In the genomic region with DNA sequence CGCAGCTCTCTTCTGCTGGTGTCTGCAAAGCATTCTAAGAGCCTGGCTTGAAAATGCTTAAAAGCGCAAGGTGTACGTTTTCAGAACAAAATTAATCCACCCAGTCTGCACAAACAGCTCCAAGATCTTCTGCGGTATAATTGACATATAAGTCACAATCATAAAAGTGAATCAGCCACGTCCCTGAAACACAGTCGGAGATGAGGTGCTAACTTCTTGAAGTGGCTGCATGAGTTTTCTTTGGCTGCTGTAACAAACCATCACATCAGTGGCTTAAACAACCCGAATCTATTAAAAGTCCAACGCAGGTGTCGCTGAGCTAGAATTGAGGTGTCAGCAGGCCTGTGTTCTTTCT, we compare ENCODE assay signal across 14 cellular contexts. TPM values are rescaled to one million over a fixed set of nuclear protein-coding genes. Genes with fewer than 3 reads are reported as not detected.
DNase-seq lines count a peak whose midpoint lies in the region; ATAC-seq and TF ChIP-seq lines count a peak whose summit lies in the region.
"Had no signal": no experiment of that assay in that cellular context is flagged by ENCODE, and none has a peak within 500 bp of the region (broad histone marks: within the 10 kb centered on the region; RNA-seq: fewer than 3 reads in every experiment).

No MANE protein-coding gene starts in this region.

- no peak for TF ChIP-seq POLR2A in stomach (IDR thresholded peaks at IDR 0.05)

- peak; percentile 67 to 77 for ATAC-seq in activated T-cell treated with anti-CD3 and anti-CD28 coated beads, Interleukin-2, amount 50 U/mL, for 72 hours (replicated peaks in 1 of 2)
- peak; percentile 24; the same call in 1 of the 2 replicates for ATAC-seq in Panc1
- no peak for ATAC-seq in central memory CD8-positive, alpha-beta T cell (replicated peaks; ENCODE audit: extremely low read depth, poor library complexity, severe bottlenecking)
- no peak for ATAC-seq in lower lobe of right lung
- no peak for ATAC-seq in Right ventricle myocardium inferior

- peak overlapping the region; percentile 82 to 83 for H3K4me3 Mint-ChIP-seq in activated T-cell treated with anti-CD3 and anti-CD28 coated beads, Interleukin-2, amount 50 U/mL, for 72 hours
- peak overlapping the region; percentile 69 for H3K4me3 Mint-ChIP-seq in central memory CD8-positive, alpha-beta T cell

- H3K27me3 Mint-ChIP-seq in activated T-cell treated with anti-CD3 and anti-CD28 coated beads, Interleukin-2, amount 50 U/mL, for 72 hours (ENCODE audit: low read depth): no peaks in the 10 kb centered on the region
- no peaks in the 10 kb centered on the region for H3K27me3 Mint-ChIP-seq in central memory CD8-positive, alpha-beta T cell

- no peaks in the 10 kb centered on the region for H3K27me3 ChIP-seq in Panc1 (ENCODE audit: control insufficient read depth, insufficient read depth, low read length)
- H3K27me3 ChIP-seq in stomach: no peaks in the 10 kb centered on the region
- no peaks in the 10 kb centered on the region for H3K27me3 ChIP-seq in lower lobe of right lung (ENCODE audit: low read depth)
- H3K27me3 ChIP-seq: adrenal gland had no signal

- in situ Hi-C loops in Panc1 (cut with HindIII; ENCODE audit: low pct_unique_long_range_greater_than_20kb, low sequenced_read_pairs): no loop called here

- H3K36me3 Mint-ChIP-seq in activated T-cell treated with anti-CD3 and anti-CD28 coated beads, Interleukin-2, amount 50 U/mL, for 72 hours (ENCODE audit: insufficient read depth in 2 of 2): no peaks in the 10 kb centered on the region
- H3K36me3 Mint-ChIP-seq in central memory CD8-positive, alpha-beta T cell (ENCODE audit: insufficient read depth): peaks cover 4% of the 10 kb centered on the region

- peak overlapping the region; percentile 23 to 60; a peak in 3 of 4 replicates for H3K4me3 ChIP-seq in Panc1 (ENCODE audit: low read depth in 2 of 2, low read length in 2 of 2)
- no peak overlapping the region for H3K4me3 ChIP-seq in stomach
- H3K4me3 ChIP-seq in lower lobe of right lung: no peak overlapping the region
- H3K4me3 ChIP-seq: adrenal gland, prostate gland had no signal

- H3K4me1 ChIP-seq in Panc1 (ENCODE audit: control insufficient read depth, insufficient read depth, low read length) (peaks cover 20% of the 10 kb centered on the region), stomach (peaks cover 0 to 15% (median 9%) of the 10 kb centered on the region in 4 donors), lower lobe of right lung (peaks cover 6% of the 10 kb centered on the region)
- H3K4me1 ChIP-seq: adrenal gland had no signal

- DNase-seq in activated T-cell treated with anti-CD3 and anti-CD28 coated beads, Interleukin-2, amount 50 U/mL, for 72 hours: no peak
- no peak for DNase-seq in activated T-cell treated with anti-CD3 and anti-CD28 coated beads, Interleukin-2, amount 50 U/mL, for 48 hours
- DNase-seq in Panc1 (ENCODE audit: low read depth, low spot score) (no peak), stomach (no peak), lower lobe of right lung (no peak), NCI-H524 (lab: John Stamatoyannopoulos, UW) (no peak), Right ventricle myocardium inferior (ENCODE audit: missing footprints) (no peak)
- DNase-seq in central memory CD8-positive, alpha-beta T cell (ENCODE audit: low spot score in 2 of 2): no peak
- DNase-seq: caudate nucleus; hippocampal formation; NCI-H2171 treated with DMSO at 0.1 percent for 48 hours; NK-92 treated with Interleukin-12 subunit alpha and Interleukin-12 subunit beta, amount 100 ng/mL, for 24 hours had no signal

- TF ChIP-seq CTCF in Panc1 (IDR thresholded peaks at IDR 0.05) (no peak), stomach (IDR thresholded peaks at IDR 0.05) (no peak), lower lobe of right lung (IDR thresholded peaks at IDR 0.05) (no peak)

- intact Hi-C loops in Panc1 (cut with micrococcal nuclease; ENCODE audit: unreplicated experiment) (no loop called here), stomach (cut with DNase I; ENCODE audit: low total_unique reads) (no loop called here), lower lobe of right lung (cut with DNase I) (no loop called here), Right ventricle myocardium inferior (cut with DNase I) (no loop called here)

- H3K36me3 ChIP-seq in Panc1 (ENCODE audit: control insufficient read depth, insufficient read depth, low read length): no peaks in the 10 kb centered on the region
- H3K36me3 ChIP-seq in stomach: no peaks in the 10 kb centered on the region
- H3K36me3 ChIP-seq in lower lobe of right lung: no peaks in the 10 kb centered on the region
- H3K36me3 ChIP-seq: adrenal gland, prostate gland had no signal

- 49 to 77% (median 61%) methylated on average over 9 of the region's 9 CpGs for WGBS in stomach, 5 donors

- peaks cover 81% of the 10 kb centered on the region for H3K4me1 Mint-ChIP-seq in activated T-cell treated with anti-CD3 and anti-CD28 coated beads, Interleukin-2, amount 50 U/mL, for 72 hours (ENCODE audit: low read depth)
- peaks cover 52% of the 10 kb centered on the region for H3K4me1 Mint-ChIP-seq in central memory CD8-positive, alpha-beta T cell

- H3K27ac ChIP-seq in Panc1 (ENCODE audit: low read length) (peak overlapping the region; percentile 83), stomach (peak overlapping the region; percentile 6 to 74 (median 37)), lower lobe of right lung (no peak overlapping the region)

- H3K9me3 ChIP-seq in Panc1 (ENCODE audit: control insufficient read depth, insufficient read depth, low read depth, low read length) (no peaks in the 10 kb centered on the region), stomach (no peaks in the 10 kb centered on the region), lower lobe of right lung (no peaks in the 10 kb centered on the region)
- H3K9me3 ChIP-seq: adrenal gland, prostate gland had no signal

- peaks cover 3% of the 10 kb centered on the region in 2 donors for H3K9me3 Mint-ChIP-seq in activated T-cell treated with anti-CD3 and anti-CD28 coated beads, Interleukin-2, amount 50 U/mL, for 72 hours
- no peaks in the 10 kb centered on the region for H3K9me3 Mint-ChIP-seq in central memory CD8-positive, alpha-beta T cell

- no peak for TF ChIP-seq EP300 in stomach (IDR thresholded peaks at IDR 0.05)

- POLR2A ChIA-PET in Panc1 (lab: Charles Lee): no interaction called here

- BruUV-seq in Panc1 (replicated peaks; lab: Mats Ljungman, UMichigan): no TSS peak

- CTCF ChIA-PET in Panc1 (lab: Charles Lee): no interaction called here

- peak overlapping the region; percentile 53 for H3K27ac Mint-ChIP-seq in activated T-cell treated with anti-CD3 and anti-CD28 coated beads, Interleukin-2, amount 50 U/mL, for 72 hours
- H3K27ac Mint-ChIP-seq in central memory CD8-positive, alpha-beta T cell (ENCODE audit: low read depth): peak overlapping the region; percentile 89

RNA-seq across cellular contexts. Expression of a gene that starts 32.6 kb away (rescaled TPM):
- total RNA-seq in activated T-cell treated with anti-CD3 and anti-CD28 coated beads, Interleukin-2, amount 50 U/mL, for 72 hours: 10 to 100 TPM; 52.9 to 53.7 TPM
- total RNA-seq in Panc1 (2021; ENCODE audit: unreplicated experiment): 151 TPM
- polyA plus RNA-seq in Panc1 (2012; ENCODE audit: insufficient read length): 176 TPM
- 10 to 100 TPM in 3 of 5 donors, 1 to 10 TPM in 2; 3.6 to 13.6 (median 12.1) TPM for total RNA-seq in stomach
- 10 to 100 TPM in 1 of 3 donors, 1 to 10 TPM in 2; 3.7 to 14.2 (median 7.6) TPM for polyA plus RNA-seq in stomach
- total RNA-seq in lower lobe of right lung: 13.4 TPM
- total RNA-seq in Right ventricle myocardium inferior: 2.5 TPM

Comparison
In these comparisons a context has a peak if more than half of its experiments do, and no peak if none do; other contexts are left out.
1. ATAC-seq: peak in activated T-cell treated with anti-CD3 and anti-CD28 coated beads, Interleukin-2, amount 50 U/mL, for 72 hours (2 of 2) and Panc1 (single experiment); none in central memory CD8-positive, alpha-beta T cell (single experiment), lower lobe of right lung (0 of 2) and Right ventricle myocardium inferior (single experiment).
2. H3K4me3 ChIP-seq: peak in Panc1 (2 of 2); none in stomach (0 of 4) and lower lobe of right lung (single experiment).